In the genomic region with DNA sequence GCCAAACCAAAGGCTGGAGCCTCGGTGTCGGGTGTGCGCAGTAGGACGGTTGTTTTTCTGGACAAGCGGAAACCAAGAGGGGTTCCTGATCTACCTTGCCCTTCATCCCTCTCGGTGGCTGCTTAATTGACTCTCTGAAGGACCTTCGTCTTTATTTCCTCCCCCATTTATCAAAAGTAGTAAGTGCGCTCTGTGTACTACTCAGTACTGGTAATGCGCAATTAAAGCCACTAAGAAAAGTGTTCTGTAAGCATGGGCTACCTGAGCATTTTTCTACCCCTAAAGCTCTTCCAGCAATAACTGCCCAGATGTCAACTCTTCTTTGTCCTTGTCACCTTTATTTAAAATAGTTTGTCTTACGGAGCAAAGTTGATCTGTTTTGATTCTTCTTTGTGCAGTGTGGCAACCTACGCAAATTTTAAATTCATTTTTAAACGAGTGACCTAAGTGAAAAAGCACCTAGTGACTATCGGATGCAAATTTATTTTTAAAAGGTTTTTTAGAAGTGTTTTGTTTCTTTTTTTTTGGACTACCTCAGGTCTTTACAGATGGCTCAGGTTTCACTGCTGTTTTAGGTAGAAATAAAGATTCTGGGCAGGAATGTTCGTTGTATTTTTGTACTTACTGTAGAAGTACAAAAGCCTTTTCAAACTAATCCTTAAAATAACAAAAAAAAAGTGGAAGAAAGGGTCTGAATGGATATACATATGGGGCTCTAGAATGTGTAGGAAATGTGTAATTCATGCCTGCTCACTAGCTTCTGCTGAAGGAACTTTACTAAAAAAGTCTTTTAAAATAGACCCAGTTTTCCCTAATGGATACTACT, we compare ENCODE assay signal across 8 cellular contexts. TPM values are rescaled to one million over a fixed set of nuclear protein-coding genes. Genes with fewer than 3 reads are reported as not detected.
DNase-seq lines count a peak whose midpoint lies in the region; ATAC-seq and TF ChIP-seq lines count a peak whose summit lies in the region.

No MANE protein-coding gene starts in this region.

- DNase-seq in A673 (ENCODE audit: low spot score) (no peak), GM23248 (peak; percentile 17), NCI-H2196 treated with DMSO at 0.1 percent for 48 hours (lab: John Stamatoyannopoulos, UW; ENCODE audit: unreplicated experiment) (no peak), NCI-H226 (no peak)
- DNase-seq in activated CD4-positive, alpha-beta memory T cell treated with anti-CD3 and anti-CD28 coated beads, Interleukin-2, amount 10 ng/mL, durations not matched to agents 7 days and 5 days, result no peak
- no peak for DNase-seq in stimulated activated naive CD8-positive, alpha-beta T cell treated with anti-CD3 and anti-CD28 coated beads, Interleukin-15, amount 100 ng/mL, for 72 hours

- H3K27ac ChIP-seq in A673 (ENCODE audit: low read depth, low read length, poor library complexity, severe bottlenecking) (no peak overlapping the region), GM23248 (peak overlapping the region; percentile 3; the same call in 1 of the 2 replicates), iPS-18a (ENCODE audit: low read length) (no peak overlapping the region)

- POLR2A ChIA-PET in A673 (lab: Charles Lee; ENCODE audit: low non-redundant PET), result no interaction called here
- POLR2A ChIA-PET in activated CD4-positive, alpha-beta memory T cell treated with anti-CD3 and anti-CD28 coated beads, Interleukin-2, amount 10 ng/mL, durations not matched to agents 7 days and 5 days (lab: Charles Lee), result interaction anchor here (0.9 to 2.4 kb wide), 8 partner anchors 18 to 877 kb away, joined by 3 to 26 read pairs (median 5); partner anchors contain the start of genes ARSB, HOMER1, MTX3 and TENT2

- H3K4me3 ChIP-seq in A673 (ENCODE audit: low read depth, low read length, poor library complexity, severe bottlenecking) (peak overlapping the region; percentile 81), GM23248 (peak overlapping the region; percentile 85), iPS-18a (ENCODE audit: low read length) (peak overlapping the region; percentile 96)

- H2AFZ ChIP-seq in GM23248, result peak overlapping the region; percentile 89

- H3K4me1 ChIP-seq in A673 (ENCODE audit: insufficient read depth, low read length, poor library complexity, severe bottlenecking), result peaks cover 4% of the 10 kb centered on the region
- H3K4me1 ChIP-seq in GM23248 (ENCODE audit: insufficient read depth), result peaks cover 22% of the 10 kb centered on the region
- peaks cover 14% of the 10 kb centered on the region for H3K4me1 ChIP-seq in iPS-18a (ENCODE audit: control insufficient read depth, low read depth, low read length)

- H3K9ac ChIP-seq in GM23248, result peak overlapping the region; percentile 86
- H3K9ac ChIP-seq in iPS-18a (ENCODE audit: low read length), result peak overlapping the region; percentile 75

- H3K36me3 ChIP-seq in A673 (ENCODE audit: insufficient read depth, low read length, poor library complexity, severe bottlenecking), result no peaks in the 10 kb centered on the region
- no peaks in the 10 kb centered on the region for H3K36me3 ChIP-seq in GM23248 (ENCODE audit: low read depth)
- H3K36me3 ChIP-seq in iPS-18a (ENCODE audit: control insufficient read depth, low read depth, low read length), result no peaks in the 10 kb centered on the region

- H3K79me2 ChIP-seq in GM23248 (ENCODE audit: insufficient read depth), result peaks cover 62% of the 10 kb centered on the region

- H3K9me3 ChIP-seq in A673 (ENCODE audit: low read depth, low read length, poor library complexity, severe bottlenecking) (no peaks in the 10 kb centered on the region), GM23248 (ENCODE audit: low read depth) (no peaks in the 10 kb centered on the region), iPS-18a (ENCODE audit: control insufficient read depth, low read depth, low read length) (no peaks in the 10 kb centered on the region)

- H3K4me3 Mint-ChIP-seq in activated CD4-positive, alpha-beta memory T cell treated with anti-CD3 and anti-CD28 coated beads, Interleukin-2, amount 10 ng/mL, durations not matched to agents 7 days and 5 days, result peak overlapping the region; percentile 92
- H3K4me3 Mint-ChIP-seq in stimulated activated naive CD8-positive, alpha-beta T cell treated with anti-CD3 and anti-CD28 coated beads, Interleukin-15, amount 100 ng/mL, for 72 hours, result peak overlapping the region; percentile 91 to 97

- in situ Hi-C loops in GM23248 (cut with MboI), result no loop called here

- 20 to 22% methylated on average over 14 of the region's 14 CpGs for WGBS in GM23248 (ENCODE audit: low coverage in 1 of 2, low lambda C conversion rate in 2 of 2, missing lambda C conversion rate in 2 of 2), 2 experiments

- intact Hi-C loops in A673 (cut with micrococcal nuclease; ENCODE audit: unreplicated experiment), result no loop called here

- no TSS peak for BruUV-seq in A673 (replicated peaks; lab: Mats Ljungman, UMichigan)

- peaks cover 42% of the 10 kb centered on the region for H3K4me1 Mint-ChIP-seq in activated CD4-positive, alpha-beta memory T cell treated with anti-CD3 and anti-CD28 coated beads, Interleukin-2, amount 10 ng/mL, durations not matched to agents 7 days and 5 days
- peaks cover 42% of the 10 kb centered on the region for H3K4me1 Mint-ChIP-seq in stimulated activated naive CD8-positive, alpha-beta T cell treated with anti-CD3 and anti-CD28 coated beads, Interleukin-15, amount 100 ng/mL, for 72 hours

- H3K9me2 ChIP-seq in GM23248 (ENCODE audit: insufficient read depth), result no peaks in the 10 kb centered on the region

- no peaks in the 10 kb centered on the region for H3F3A ChIP-seq in GM23248 (ENCODE audit: insufficient read depth)

- no peaks in the 10 kb centered on the region for H3K27me3 Mint-ChIP-seq in activated CD4-positive, alpha-beta memory T cell treated with anti-CD3 and anti-CD28 coated beads, Interleukin-2, amount 10 ng/mL, durations not matched to agents 7 days and 5 days
- H3K27me3 Mint-ChIP-seq in stimulated activated naive CD8-positive, alpha-beta T cell treated with anti-CD3 and anti-CD28 coated beads, Interleukin-15, amount 100 ng/mL, for 72 hours, result no peaks in the 10 kb centered on the region

- no peaks in the 10 kb centered on the region for H3K9me3 Mint-ChIP-seq in activated CD4-positive, alpha-beta memory T cell treated with anti-CD3 and anti-CD28 coated beads, Interleukin-2, amount 10 ng/mL, durations not matched to agents 7 days and 5 days
- no peaks in the 10 kb centered on the region for H3K9me3 Mint-ChIP-seq in stimulated activated naive CD8-positive, alpha-beta T cell treated with anti-CD3 and anti-CD28 coated beads, Interleukin-15, amount 100 ng/mL, for 72 hours

- peak overlapping the region; percentile 87 for H3K4me2 ChIP-seq in GM23248 (ENCODE audit: unreplicated experiment)

- no peaks in the 10 kb centered on the region for H4K20me1 ChIP-seq in GM23248 (ENCODE audit: insufficient read depth)

- H3K27me3 ChIP-seq in A673 (replicated peaks; ENCODE audit: insufficient read depth, low read depth, low read length, poor library complexity), result peaks cover 13% of the 10 kb centered on the region
- no peaks in the 10 kb centered on the region for H3K27me3 ChIP-seq in GM23248 (replicated peaks; ENCODE audit: insufficient read depth)
- H3K27me3 ChIP-seq in iPS-18a (ENCODE audit: control insufficient read depth, insufficient read depth, low read length), result peaks cover 28% of the 10 kb centered on the region

- H3K36me3 Mint-ChIP-seq in activated CD4-positive, alpha-beta memory T cell treated with anti-CD3 and anti-CD28 coated beads, Interleukin-2, amount 10 ng/mL, durations not matched to agents 7 days and 5 days (ENCODE audit: low read depth), result peaks cover 8% of the 10 kb centered on the region

- H3K27ac Mint-ChIP-seq in activated CD4-positive, alpha-beta memory T cell treated with anti-CD3 and anti-CD28 coated beads, Interleukin-2, amount 10 ng/mL, durations not matched to agents 7 days and 5 days, result peak overlapping the region; percentile 81
- peak overlapping the region; percentile 97 for H3K27ac Mint-ChIP-seq in stimulated activated naive CD8-positive, alpha-beta T cell treated with anti-CD3 and anti-CD28 coated beads, Interleukin-15, amount 100 ng/mL, for 72 hours

- no peak for TF ChIP-seq CTCF in A673 (conservative IDR thresholded peaks at IDR 0.05; ENCODE audit: low read depth, low read length)

- peak; percentile 1 for ATAC-seq in stimulated activated naive CD8-positive, alpha-beta T cell treated with anti-CD3 and anti-CD28 coated beads, Interleukin-15, amount 100 ng/mL, for 72 hours
- no peak for ATAC-seq in HG02763 (IDR thresholded peaks at IDR 0.05; ENCODE audit: unreplicated experiment)

- CTCF ChIA-PET in A673 (lab: Charles Lee), result no interaction called here
- CTCF ChIA-PET in activated CD4-positive, alpha-beta memory T cell treated with anti-CD3 and anti-CD28 coated beads, Interleukin-2, amount 10 ng/mL, durations not matched to agents 7 days and 5 days (lab: Charles Lee), result interaction anchor here (0.6 to 1.5 kb wide), 3 partner anchors 104 to 213 kb away, joined by 4 to 8 read pairs (median 5); no protein-coding TSS in a partner anchor

RNA-seq across cellular contexts. Expression of gene JMY, which starts 2.0 kb away (rescaled TPM):
- total RNA-seq in A673 (2021), result 3.5 and 4.0 TPM in 2 replicates
- 12.2 and 17.6 TPM in 2 replicates for total RNA-seq in GM23248 (2014; rRNA removed; shearing (Covaris generic))
- polyA plus RNA-seq in GM23248 (2016; fragmentation: Nextera tagmentation; extraction: Ambion mirVana), result 2.6 and 3.4 TPM in 2 replicates
- 1 to 10 TPM; 8.5 to 9.0 TPM for total RNA-seq in activated CD4-positive, alpha-beta memory T cell treated with anti-CD3 and anti-CD28 coated beads, Interleukin-2, amount 10 ng/mL, durations not matched to agents 7 days and 5 days
